Comparison of ENCODE assay signal across 8 cellular contexts in genomic region chr4:77044458-77045124, GRCh38. TPM values are rescaled to one million over a fixed set of nuclear protein-coding genes. Genes with fewer than 3 reads are reported as not detected.
DNase-seq lines count a peak whose midpoint lies in the region; ATAC-seq and TF ChIP-seq lines count a peak whose summit lies in the region.

No MANE protein-coding gene starts in this region.

- no peaks in the 10 kb centered on the region for H3K9me3 ChIP-seq in heart right ventricle
- no peaks in the 10 kb centered on the region for H3K9me3 ChIP-seq in skeletal muscle tissue (ENCODE audit: control insufficient read depth in 3 of 3, low read length in 3 of 3)

- DNase-seq in DMS53 treated with DMSO at 0.1 percent for 48 hours (lab: John Stamatoyannopoulos, UW; ENCODE audit: unreplicated experiment): peak; percentile 15
- no peak for DNase-seq in HL-60 (ENCODE audit: low read depth in 1 of 2, low spot score in 1 of 2)
- no peak for DNase-seq in heart right ventricle
- DNase-seq in activated gamma-delta T cell treated with Interleukin-2 at 50 U/mL for 16 hours: no peak
- no peak for DNase-seq in SIG-M5 treated with dmso at 0.1 percent for 504 hours (lab: John Stamatoyannopoulos, UW; ENCODE audit: unreplicated experiment)

- no peak overlapping the region for H3K4me3 ChIP-seq in HL-60 (replicated peaks; ENCODE audit: insufficient read depth, low read length)
- H3K4me3 ChIP-seq in heart right ventricle: no peak overlapping the region
- no peak overlapping the region for H3K4me3 ChIP-seq in skeletal muscle tissue (ENCODE audit: low read length in 3 of 3)

- H3K9ac ChIP-seq in skeletal muscle tissue (ENCODE audit: low read depth in 1 of 3, low read length in 3 of 3): no peak overlapping the region

- H3K36me3 ChIP-seq in heart right ventricle (peaks cover 0 to 58% (median 17%) of the 10 kb centered on the region in 9 donors), skeletal muscle tissue (ENCODE audit: control insufficient read depth in 3 of 3, insufficient read depth in 3 of 3, low read length in 3 of 3) (peaks cover 4 to 22% (median 14%) of the 10 kb centered on the region in 3 donors)

- H3K27ac ChIP-seq in HL-60 (replicated peaks) (no peak overlapping the region), VCaP (no peak overlapping the region), heart right ventricle (peak overlapping the region in 1 of 10 donors; percentile 3), skeletal muscle tissue (ENCODE audit: low read depth, low read length) (peak overlapping the region; percentile 32)

- intact Hi-C loops in heart right ventricle (cut with DNase I): loop anchor here in 6 of 10 donors (5.0 to 10.0 kb wide), 4 partner anchors 90 to 532 kb away; no protein-coding TSS in a partner anchor

- peaks cover 0 to 24% (median 0%) of the 10 kb centered on the region in 9 donors for H3K4me1 ChIP-seq in heart right ventricle
- peaks cover 9 to 12% (median 11%) of the 10 kb centered on the region in 3 donors for H3K4me1 ChIP-seq in skeletal muscle tissue (ENCODE audit: control insufficient read depth in 3 of 3, insufficient read depth in 3 of 3, low read length in 3 of 3)

- WGBS in heart right ventricle, 2 donors: 68 to 72% methylated on average over 4 of the region's 4 CpGs

- H3K27me3 ChIP-seq in HL-60 (ENCODE audit: insufficient read depth, poor library complexity, severe bottlenecking) (no peaks in the 10 kb centered on the region), heart right ventricle (no peaks in the 10 kb centered on the region), skeletal muscle tissue (ENCODE audit: control insufficient read depth in 3 of 3, insufficient read depth in 3 of 3, low read length in 3 of 3) (no peaks in the 10 kb centered on the region)

- ATAC-seq in heart right ventricle (peak in 6 of 8 donors; percentile 11 to 50 (median 24)), GM21447 (IDR thresholded peaks at IDR 0.05; ENCODE audit: unreplicated experiment) (no peak)

- TF ChIP-seq CTCF in HL-60 (IDR thresholded peaks at IDR 0.05; ENCODE audit: insufficient read depth, low read length) (peak; percentile 45), VCaP (conservative IDR thresholded peaks at IDR 0.05) (peak; percentile 88), heart right ventricle (IDR thresholded peaks at IDR 0.05) (peak; percentile 33 to 67 (median 53))

RNA-seq across cellular contexts. Expression of gene CCNI, which starts 31.2 kb away (rescaled TPM):
- total RNA-seq in heart right ventricle (100 to 1,000 TPM; 223 to 354 (median 306) TPM), skeletal muscle tissue (152 TPM)
- 100 to 1,000 TPM in 1 of 2 donors, 10 to 100 TPM in 1; 30.8 to 135 TPM for polyA plus RNA-seq in heart right ventricle
